In the genomic region with DNA sequence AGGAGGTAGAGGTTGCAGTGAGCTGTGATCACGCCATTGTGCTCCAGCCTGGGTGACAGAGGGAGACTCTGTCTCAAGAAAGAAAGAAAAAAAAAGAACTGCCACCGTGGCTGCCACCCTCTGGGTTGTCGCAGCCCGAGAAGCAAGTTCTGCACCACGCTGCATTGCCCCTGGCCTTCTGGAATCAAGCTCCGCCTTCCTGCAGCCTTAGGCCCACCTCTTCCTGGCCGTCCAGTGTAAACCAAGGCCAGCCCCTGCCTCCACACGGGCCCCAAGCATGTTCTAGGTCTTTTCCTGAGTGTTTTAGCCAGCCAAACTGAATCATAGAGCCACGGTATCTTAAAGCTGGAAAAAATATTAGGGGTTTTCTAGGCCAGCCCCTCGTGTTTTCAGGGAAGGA, we compare ENCODE assay signal across 18 cellular contexts.
DNase-seq lines count a peak whose midpoint lies in the region; ATAC-seq and TF ChIP-seq lines count a peak whose summit lies in the region.
"Had no signal": no experiment of that assay in that cellular context is flagged by ENCODE, and none has a peak within 500 bp of the region (broad histone marks: within the 10 kb centered on the region; RNA-seq: fewer than 3 reads in every experiment).

No MANE protein-coding gene starts in this region.

- H3K9me3 Mint-ChIP-seq in WTC11 = peaks cover 6% of the 10 kb centered on the region; the same call in 1 of the 2 replicates
- H3K9me3 Mint-ChIP-seq in stimulated activated memory B cell treated with anti-CD40 and anti-IgM and Interleukin-4, amounts not matched to agents 10 μg/mL and 1 μg/mL and 100 μg/mL, for 72 hours = peaks cover 3% of the 10 kb centered on the region

- no peaks in the 10 kb centered on the region; the same call in 1 of the 2 replicates for H3K36me3 Mint-ChIP-seq in WTC11
- peaks cover 85% of the 10 kb centered on the region for H3K36me3 Mint-ChIP-seq in stimulated activated memory B cell treated with anti-CD40 and anti-IgM and Interleukin-4, amounts not matched to agents 10 μg/mL and 1 μg/mL and 100 μg/mL, for 72 hours

- POLR2A ChIA-PET in WTC11 (lab: Charles Lee) = interaction anchor here (1.0 kb wide), 1 partner anchor 88 kb away, joined by 3 read pairs; no protein-coding TSS in a partner anchor

- ATAC-seq in WTC11 = peak; percentile 76
- ATAC-seq in right cardiac atrium = no peak
- no peak for ATAC-seq in GM19455 (IDR thresholded peaks at IDR 0.05; ENCODE audit: unreplicated experiment)
- ATAC-seq in GM18867 (IDR thresholded peaks at IDR 0.05; ENCODE audit: unreplicated experiment) = no peak
- ATAC-seq in stimulated activated memory B cell treated with anti-CD40 and anti-IgM and Interleukin-4, amounts not matched to agents 10 μg/mL and 1 μg/mL and 100 μg/mL, for 72 hours = no peak

- no peak overlapping the region for H3K4me3 ChIP-seq in BLaER1
- H3K4me3 ChIP-seq in BLaER1 treated with 17β-estradiol and CSF1 and Interleukin-3, amounts not matched to agents 10 nM and 100 nM = no peak overlapping the region
- no peak overlapping the region for H3K4me3 ChIP-seq in right cardiac atrium (ENCODE audit: low read length)
- H3K4me3 ChIP-seq: GM23248, HAP-1 had no signal

- peaks cover 39% of the 10 kb centered on the region for H3K4me1 ChIP-seq in BLaER1
- peaks cover 0 to 31% (median 22%) of the 10 kb centered on the region in 10 experiments; a peak in 11 of 20 replicates for H3K4me1 ChIP-seq in BLaER1 treated with 17β-estradiol and CSF1 and Interleukin-3, amounts not matched to agents 10 nM and 100 nM
- H3K4me1 ChIP-seq in right cardiac atrium (ENCODE audit: control insufficient read depth, insufficient read depth, low read length) = peaks cover 4% of the 10 kb centered on the region
- H3K4me1 ChIP-seq: HAP-1 had no signal

- no peak overlapping the region for H3K4me3 Mint-ChIP-seq in WTC11
- no peak overlapping the region for H3K4me3 Mint-ChIP-seq in stimulated activated memory B cell treated with anti-CD40 and anti-IgM and Interleukin-4, amounts not matched to agents 10 μg/mL and 1 μg/mL and 100 μg/mL, for 72 hours
- H3K4me3 Mint-ChIP-seq: B cell; CD4-positive, alpha-beta memory T cell had no signal

- H3K9ac ChIP-seq in BLaER1 = no peak overlapping the region
- no peak overlapping the region for H3K9ac ChIP-seq in BLaER1 treated with 17β-estradiol and CSF1 and Interleukin-3, amounts not matched to agents 10 nM and 100 nM
- H3K9ac ChIP-seq: GM23248 had no signal

- no peaks in the 10 kb centered on the region for H3K4me1 Mint-ChIP-seq in WTC11
- H3K4me1 Mint-ChIP-seq in stimulated activated memory B cell treated with anti-CD40 and anti-IgM and Interleukin-4, amounts not matched to agents 10 μg/mL and 1 μg/mL and 100 μg/mL, for 72 hours = peaks cover 8% of the 10 kb centered on the region
- H3K4me1 Mint-ChIP-seq: B cell had no signal

- H3K9me3 ChIP-seq in BLaER1 (peaks cover 11% of the 10 kb centered on the region), right cardiac atrium (ENCODE audit: control insufficient read depth, low read length) (no peaks in the 10 kb centered on the region)
- H3K9me3 ChIP-seq in BLaER1 treated with 17β-estradiol and CSF1 and Interleukin-3, amounts not matched to agents 10 nM and 100 nM (replicated peaks in 1 of 11) = peaks cover 10 to 36% (median 18%) of the 10 kb centered on the region in 11 experiments; a peak in 21 of 22 replicates
- H3K9me3 ChIP-seq: HAP-1 had no signal

- H3K27me3 Mint-ChIP-seq in WTC11 (ENCODE audit: low read depth) = no peaks in the 10 kb centered on the region
- no peaks in the 10 kb centered on the region for H3K27me3 Mint-ChIP-seq in stimulated activated memory B cell treated with anti-CD40 and anti-IgM and Interleukin-4, amounts not matched to agents 10 μg/mL and 1 μg/mL and 100 μg/mL, for 72 hours
- H3K27me3 Mint-ChIP-seq: B cell; CD4-positive, alpha-beta memory T cell had no signal

- H3K27ac ChIP-seq in BLaER1 = no peak overlapping the region
- H3K27ac ChIP-seq in BLaER1 treated with 17β-estradiol and CSF1 and Interleukin-3, amounts not matched to agents 10 nM and 100 nM = no peak overlapping the region
- no peak overlapping the region for H3K27ac ChIP-seq in right cardiac atrium (ENCODE audit: low read length)
- H3K27ac ChIP-seq: GM23248 had no signal

- TF ChIP-seq CTCF in WTC11 (IDR thresholded peaks at IDR 0.05) = no peak

- no peak for DNase-seq in WTC11 (ENCODE audit: low spot score)
- peak; percentile 59 for DNase-seq in mesenteric fat pad (ENCODE audit: low spot score)
- DNase-seq in right cardiac atrium = no peak
- DNase-seq: C1 segment of cervical spinal cord; Calu3; CD4-positive, alpha-beta memory T cell; COR-L47; DMS53; DMS79 treated with DMSO at 0.1 percent for 48 hours; GF-D8; GM23248 had no signal

- intact Hi-C loops in right cardiac atrium (cut with DNase I) = no loop called here

- H4K20me1 ChIP-seq in BLaER1 = no peaks in the 10 kb centered on the region
- H4K20me1 ChIP-seq in BLaER1 treated with 17β-estradiol and CSF1 and Interleukin-3, amounts not matched to agents 10 nM and 100 nM = no peaks in the 10 kb centered on the region

- peaks cover 34% of the 10 kb centered on the region for H3K36me3 ChIP-seq in BLaER1
- H3K36me3 ChIP-seq in BLaER1 treated with 17β-estradiol and CSF1 and Interleukin-3, amounts not matched to agents 10 nM and 100 nM = peaks cover 17 to 44% (median 35%) of the 10 kb centered on the region in 11 experiments
- H3K36me3 ChIP-seq: HAP-1 had no signal

- CTCF ChIA-PET in WTC11 (lab: Charles Lee) = interaction anchor here (0.6 to 1.2 kb wide), 4 partner anchors 12 to 31 kb away, joined by 3 read pairs; no protein-coding TSS in a partner anchor

- H3K27me3 ChIP-seq in BLaER1 (no peaks in the 10 kb centered on the region), right cardiac atrium (ENCODE audit: control insufficient read depth, insufficient read depth) (no peaks in the 10 kb centered on the region)
- H3K27me3 ChIP-seq in BLaER1 treated with 17β-estradiol and CSF1 and Interleukin-3, amounts not matched to agents 10 nM and 100 nM = no peaks in the 10 kb centered on the region

- WGBS in right cardiac atrium = 86% methylated on average over 10 of the region's 10 CpGs

- H3K4me2 ChIP-seq in BLaER1 = peak overlapping the region; percentile 61; the same call in 1 of the 2 replicates
- peak overlapping the region in 6 of 11 experiments; percentile 38 to 63 (median 46); a peak in 9 of 22 replicates for H3K4me2 ChIP-seq in BLaER1 treated with 17β-estradiol and CSF1 and Interleukin-3, amounts not matched to agents 10 nM and 100 nM

- no peak overlapping the region for H3K27ac Mint-ChIP-seq in WTC11
- no peak overlapping the region for H3K27ac Mint-ChIP-seq in stimulated activated memory B cell treated with anti-CD40 and anti-IgM and Interleukin-4, amounts not matched to agents 10 μg/mL and 1 μg/mL and 100 μg/mL, for 72 hours
- H3K27ac Mint-ChIP-seq: B cell had no signal

TF ChIP-seq in WTC11, 78 proteins besides CTCF, POLR2A, EP300 and RAD21 (continues in another document):
- TF ChIP-seq, protein P1, sequence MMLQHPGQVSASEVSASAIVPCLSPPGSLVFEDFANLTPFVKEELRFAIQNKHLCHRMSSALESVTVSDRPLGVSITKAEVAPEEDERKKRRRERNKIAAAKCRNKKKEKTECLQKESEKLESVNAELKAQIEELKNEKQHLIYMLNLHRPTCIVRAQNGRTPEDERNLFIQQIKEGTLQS (CRISPR knock-in tag; conservative IDR thresholded peaks at IDR 0.05) = no peak
- TF ChIP-seq FOXK1 (CRISPR knock-in tag; IDR thresholded peaks at IDR 0.05) (no peak), NR2C2 (CRISPR knock-in tag; IDR thresholded peaks at IDR 0.05) (no peak), MYBL2 (CRISPR knock-in tag; IDR thresholded peaks at IDR 0.05) (no peak), ZNF317 (CRISPR knock-in tag; IDR thresholded peaks at IDR 0.05; ENCODE audit: borderline replicate concordance, low read depth) (no peak), RORB (CRISPR knock-in tag; IDR thresholded peaks at IDR 0.05) (no peak), TEAD4 (CRISPR knock-in tag; IDR thresholded peaks at IDR 0.05) (no peak), ELF4 (CRISPR knock-in tag; IDR thresholded peaks at IDR 0.05; ENCODE audit: low read depth) (no peak), SMAD4 (CRISPR knock-in tag; IDR thresholded peaks at IDR 0.05) (no peak), TCF7 (CRISPR knock-in tag; IDR thresholded peaks at IDR 0.05; ENCODE audit: low read depth) (no peak), NFATC4 (CRISPR knock-in tag; IDR thresholded peaks at IDR 0.05) (no peak)
- TF ChIP-seq, protein P2, sequence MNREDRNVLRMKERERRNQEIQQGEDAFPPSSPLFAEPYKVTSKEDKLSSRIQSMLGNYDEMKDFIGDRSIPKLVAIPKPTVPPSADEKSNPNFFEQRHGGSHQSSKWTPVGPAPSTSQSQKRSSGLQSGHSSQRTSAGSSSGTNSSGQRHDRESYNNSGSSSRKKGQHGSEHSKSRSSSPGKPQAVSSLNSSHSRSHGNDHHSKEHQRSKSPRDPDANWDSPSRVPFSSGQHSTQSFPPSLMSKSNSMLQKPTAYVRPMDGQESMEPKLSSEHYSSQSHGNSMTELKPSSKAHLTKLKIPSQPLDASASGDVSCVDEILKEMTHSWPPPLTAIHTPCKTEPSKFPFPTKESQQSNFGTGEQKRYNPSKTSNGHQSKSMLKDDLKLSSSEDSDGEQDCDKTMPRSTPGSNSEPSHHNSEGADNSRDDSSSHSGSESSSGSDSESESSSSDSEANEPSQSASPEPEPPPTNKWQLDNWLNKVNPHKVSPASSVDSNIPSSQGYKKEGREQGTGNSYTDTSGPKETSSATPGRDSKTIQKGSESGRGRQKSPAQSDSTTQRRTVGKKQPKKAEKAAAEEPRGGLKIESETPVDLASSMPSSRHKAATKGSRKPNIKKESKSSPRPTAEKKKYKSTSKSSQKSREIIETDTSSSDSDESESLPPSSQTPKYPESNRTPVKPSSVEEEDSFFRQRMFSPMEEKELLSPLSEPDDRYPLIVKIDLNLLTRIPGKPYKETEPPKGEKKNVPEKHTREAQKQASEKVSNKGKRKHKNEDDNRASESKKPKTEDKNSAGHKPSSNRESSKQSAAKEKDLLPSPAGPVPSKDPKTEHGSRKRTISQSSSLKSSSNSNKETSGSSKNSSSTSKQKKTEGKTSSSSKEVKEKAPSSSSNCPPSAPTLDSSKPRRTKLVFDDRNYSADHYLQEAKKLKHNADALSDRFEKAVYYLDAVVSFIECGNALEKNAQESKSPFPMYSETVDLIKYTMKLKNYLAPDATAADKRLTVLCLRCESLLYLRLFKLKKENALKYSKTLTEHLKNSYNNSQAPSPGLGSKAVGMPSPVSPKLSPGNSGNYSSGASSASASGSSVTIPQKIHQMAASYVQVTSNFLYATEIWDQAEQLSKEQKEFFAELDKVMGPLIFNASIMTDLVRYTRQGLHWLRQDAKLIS (CRISPR knock-in tag; IDR thresholded peaks at IDR 0.05; ENCODE audit: borderline replicate concordance) = no peak
- TF ChIP-seq, protein P3, sequence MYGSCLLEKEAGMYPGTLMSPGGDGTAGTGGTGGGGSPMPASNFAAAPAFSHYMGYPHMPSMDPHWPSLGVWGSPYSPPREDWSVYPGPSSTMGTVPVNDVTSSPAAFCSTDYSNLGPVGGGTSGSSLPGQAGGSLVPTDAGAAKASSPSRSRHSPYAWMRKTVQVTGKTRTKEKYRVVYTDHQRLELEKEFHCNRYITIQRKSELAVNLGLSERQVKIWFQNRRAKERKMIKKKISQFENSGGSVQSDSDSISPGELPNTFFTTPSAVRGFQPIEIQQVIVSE (CRISPR knock-in tag; IDR thresholded peaks at IDR 0.05; ENCODE audit: borderline replicate concordance) = no peak
